ENCODE assay signal across 21 cellular contexts in genomic region chr6:158431036-158431435, GRCh38.
DNase-seq lines count a peak whose midpoint lies in the region; ATAC-seq, FAIRE-seq and TF ChIP-seq lines count a peak whose summit lies in the region.
"Had no signal": no experiment of that assay in that cellular context is flagged by ENCODE, and none has a peak within 500 bp of the region (broad histone marks: within the 10 kb centered on the region; RNA-seq: fewer than 3 reads in every experiment).

No MANE protein-coding gene starts in this region.

- no peaks in the 10 kb centered on the region for H3K79me2 ChIP-seq in K562 (ENCODE audit: control insufficient read depth, insufficient read depth, low read length)

- no peak overlapping the region for H3K4me2 ChIP-seq in K562 (ENCODE audit: insufficient read depth, low read length)

- in situ Hi-C loops in K562 (cut with MboI) = no loop called here

- H3K4me3 ChIP-seq in A673 (ENCODE audit: low read depth, low read length, poor library complexity, severe bottlenecking) (no peak overlapping the region), Caco-2 (ENCODE audit: low read depth, low read length) (no peak overlapping the region), K562 (no peak overlapping the region), right lobe of liver (no peak overlapping the region)
- H3K4me3 ChIP-seq: GM12878, GM23248 had no signal

- TF ChIP-seq EP300 in K562 (IDR thresholded peaks at IDR 0.05; ENCODE audit: low read length) = no peak

- H4K20me1 ChIP-seq in K562 (replicated peaks; ENCODE audit: control insufficient read depth, insufficient read depth, low read length) = no peaks in the 10 kb centered on the region

- no peaks in the 10 kb centered on the region for H3K9me1 ChIP-seq in K562 (ENCODE audit: control insufficient read depth, insufficient read depth, low read length)

- BruUV-seq in A673 (replicated peaks; lab: Mats Ljungman, UMichigan) (no TSS peak), Caco-2 (replicated peaks; lab: Mats Ljungman, UMichigan) (no TSS peak), K562 (replicated peaks; lab: Mats Ljungman, UMichigan) (no TSS peak)

- no peak for TF ChIP-seq RAD21 in K562 (CRISPR knock-in tag; conservative IDR thresholded peaks at IDR 0.05 in 1 of 2, IDR thresholded peaks at IDR 0.05 in 1 of 2)

- peak overlapping the region; percentile 32 for H3K27ac Mint-ChIP-seq in Caco-2 (ENCODE audit: unreplicated experiment)
- peak overlapping the region; percentile 3 for H3K27ac Mint-ChIP-seq in osteocyte (ENCODE audit: unreplicated experiment)
- H3K27ac Mint-ChIP-seq: CD4-positive, alpha-beta T cell; HFFc6 had no signal

- intact Hi-C loops in A673 (cut with micrococcal nuclease; ENCODE audit: unreplicated experiment) = no loop called here
- intact Hi-C loops in Caco-2 (cut with micrococcal nuclease; ENCODE audit: unreplicated experiment) = no loop called here
- intact Hi-C loops in K562 (cut with micrococcal nuclease) = no loop called here
- intact Hi-C loops in right lobe of liver (cut with DNase I) = no loop called here

- H3K27me3 ChIP-seq in A673 (replicated peaks; ENCODE audit: insufficient read depth, low read depth, low read length, poor library complexity) (no peaks in the 10 kb centered on the region), Caco-2 (replicated peaks; ENCODE audit: control insufficient read depth, insufficient read depth, low read length) (no peaks in the 10 kb centered on the region), K562 (ENCODE audit: control insufficient read depth in 2 of 2, insufficient read depth in 2 of 2, low read length in 2 of 2) (no peaks in the 10 kb centered on the region), right lobe of liver (no peaks in the 10 kb centered on the region)

- CTCF ChIA-PET in A673 (lab: Charles Lee) (no interaction called here), Caco-2 (lab: Charles Lee) (no interaction called here), K562 (lab: Yijun Ruan, JAX; ENCODE audit: low intra/inter-chr PET ratio) (no interaction called here)

- DNase-seq in A673 (ENCODE audit: low spot score) (no peak), Caco-2 (no peak), K562 (ENCODE audit: extremely low read depth in 1 of 4, low spot score in 3 of 4) (no peak), osteocyte (ENCODE audit: extremely low spot score, unreplicated experiment) (no peak), HTR-8/SVneo (ENCODE audit: insufficient read length, low spot score) (no peak), right lobe of liver (no peak)
- no peak for DNase-seq in stimulated activated CD4-positive, alpha-beta T cell treated with anti-CD3 and anti-CD28 coated beads, Interleukin-12 subunit alpha, Interleukin-12 subunit beta, amount 100 ng/mL, for 4 hours
- DNase-seq: AML-193; CD4-positive, alpha-beta T cell; DND-41; EL; GM23248; HFFc6; IMR-90; KBM-7 had no signal

- peak; percentile 23 for FAIRE-seq in K562 (lab: Jason Lieb, UNC)
- FAIRE-seq in HTR-8/SVneo (lab: Jason Lieb, UNC) = no peak
- FAIRE-seq: A204.1, GM12878, H54 had no signal

- H3K9ac ChIP-seq in K562 (ENCODE audit: insufficient read depth in 1 of 2, low read depth in 2 of 2, low read length in 2 of 2) = no peak overlapping the region
- H3K9ac ChIP-seq: GM23248 had no signal

- no peaks in the 10 kb centered on the region for H3K4me1 ChIP-seq in A673 (ENCODE audit: insufficient read depth, low read length, poor library complexity, severe bottlenecking)
- no peaks in the 10 kb centered on the region for H3K4me1 ChIP-seq in Caco-2
- H3K4me1 ChIP-seq in K562 (replicated peaks in 1 of 2; ENCODE audit: control insufficient read depth in 2 of 2, insufficient read depth in 2 of 2, low read length in 2 of 2) = no peaks in the 10 kb centered on the region
- H3K4me1 ChIP-seq in right lobe of liver = no peaks in the 10 kb centered on the region

- POLR2A ChIA-PET in A673 (lab: Charles Lee; ENCODE audit: low non-redundant PET) = no interaction called here
- POLR2A ChIA-PET in Caco-2 (lab: Charles Lee) = no interaction called here
- POLR2A ChIA-PET in K562 (lab: Yijun Ruan, JAX) = no interaction called here

- TF ChIP-seq POLR2A in K562 (conservative IDR thresholded peaks at IDR 0.05) (no peak), right lobe of liver (IDR thresholded peaks at IDR 0.05) (no peak)

- H3K9me3 ChIP-seq in A673 (ENCODE audit: low read depth, low read length, poor library complexity, severe bottlenecking) (no peaks in the 10 kb centered on the region), Caco-2 (no peaks in the 10 kb centered on the region), K562 (replicated peaks; ENCODE audit: control insufficient read depth, insufficient read depth, low read depth, low read length) (no peaks in the 10 kb centered on the region), right lobe of liver (no peaks in the 10 kb centered on the region)

- H3K4me3 Mint-ChIP-seq in Caco-2 (ENCODE audit: unreplicated experiment) (no peak overlapping the region), osteocyte (ENCODE audit: unreplicated experiment) (no peak overlapping the region)
- H3K4me3 Mint-ChIP-seq: CD4-positive, alpha-beta T cell; HFFc6 had no signal

- 83% methylated on average over 4 of the region's 4 CpGs for WGBS in K562 (ENCODE audit: insufficient coverage, low coverage, missing lambda C conversion rate)
- WGBS in right lobe of liver (ENCODE audit: insufficient coverage, low coverage, low lambda C conversion rate, missing lambda C conversion rate) = 93% methylated on average over 4 of the region's 4 CpGs

- H3K4me1 Mint-ChIP-seq in Caco-2 (ENCODE audit: low read depth, unreplicated experiment) (no peaks in the 10 kb centered on the region), osteocyte (ENCODE audit: unreplicated experiment) (peaks cover 4% of the 10 kb centered on the region)

- no peak for ATAC-seq in K562
- ATAC-seq in right lobe of liver = no peak
- ATAC-seq: GM12878, HCT116 had no signal

- H3K27ac ChIP-seq in A673 (ENCODE audit: low read depth, low read length, poor library complexity, severe bottlenecking) = peak overlapping the region; percentile 11
- no peak overlapping the region for H3K27ac ChIP-seq in K562 (ENCODE audit: extremely low read depth, low read depth, low read length)
- H3K27ac ChIP-seq in right lobe of liver = no peak overlapping the region
- H3K27ac ChIP-seq: C4-2B, GM23248, HL-60 had no signal

- TF ChIP-seq CTCF in A673 (conservative IDR thresholded peaks at IDR 0.05; ENCODE audit: low read depth, low read length) (no peak), Caco-2 (IDR thresholded peaks at IDR 0.05; ENCODE audit: insufficient read depth in 1 of 2, low read depth in 1 of 2, low read length in 1 of 2, severe bottlenecking in 1 of 2, unreplicated experiment in 1 of 2) (no peak), K562 (IDR thresholded peaks at IDR 0.05 in 2 of 3, conservative IDR thresholded peaks at IDR 0.05 in 1 of 3; ENCODE audit: insufficient read depth in 2 of 3, low read depth in 1 of 3, low read length in 3 of 3) (no peak), osteocyte (IDR thresholded peaks at IDR 0.05) (no peak), right lobe of liver (IDR thresholded peaks at IDR 0.05) (no peak)

- no peaks in the 10 kb centered on the region for H3K27me3 Mint-ChIP-seq in Caco-2 (ENCODE audit: insufficient read depth, unreplicated experiment)
- no peaks in the 10 kb centered on the region for H3K27me3 Mint-ChIP-seq in osteocyte (ENCODE audit: unreplicated experiment)
- H3K27me3 Mint-ChIP-seq: CD4-positive, alpha-beta T cell had no signal

- H2AFZ ChIP-seq in K562 (ENCODE audit: low read depth, low read length) = no peak overlapping the region
- H2AFZ ChIP-seq: GM23248 had no signal

- H3K36me3 Mint-ChIP-seq in Caco-2 (ENCODE audit: insufficient read depth, unreplicated experiment) (peaks cover 62% of the 10 kb centered on the region), osteocyte (ENCODE audit: unreplicated experiment) (peaks cover 24% of the 10 kb centered on the region)

- H3K36me3 ChIP-seq in A673 (ENCODE audit: insufficient read depth, low read length, poor library complexity, severe bottlenecking) (no peaks in the 10 kb centered on the region), Caco-2 (ENCODE audit: control insufficient read depth, insufficient read depth, low read length) (no peaks in the 10 kb centered on the region; the same call in 1 of the 2 replicates), K562 (ENCODE audit: control insufficient read depth, insufficient read depth, low read length) (no peaks in the 10 kb centered on the region), right lobe of liver (no peaks in the 10 kb centered on the region)

- H3K9me3 Mint-ChIP-seq in Caco-2 (ENCODE audit: unreplicated experiment) = no peaks in the 10 kb centered on the region
- H3K9me3 Mint-ChIP-seq in osteocyte (ENCODE audit: unreplicated experiment) = no peaks in the 10 kb centered on the region
- H3K9me3 Mint-ChIP-seq: HFFc6 had no signal

TF ChIP-seq in K562, 482 proteins besides CTCF, POLR2A, EP300 and RAD21:
- TF ChIP-seq HDAC8 (tag; IDR thresholded peaks at IDR 0.05) (no peak), NFE2L1 (tag; IDR thresholded peaks at IDR 0.05; ENCODE audit: borderline replicate concordance, low read depth) (no peak), HNRNPL (IDR thresholded peaks at IDR 0.05; ENCODE audit: low read depth, low read length) (no peak), MCM7 (IDR thresholded peaks at IDR 0.05) (no peak)
